ENCODE assay signal across 11 cellular contexts in genomic region chr16:11152677-11153321, GRCh38.
DNase-seq lines count a peak whose midpoint lies in the region; ATAC-seq and TF ChIP-seq lines count a peak whose summit lies in the region.
"Had no signal": no experiment of that assay in that cellular context is flagged by ENCODE, and none has a peak within 500 bp of the region (broad histone marks: within the 10 kb centered on the region; RNA-seq: fewer than 3 reads in every experiment).

No MANE protein-coding gene starts in this region.

- peak; percentile 88 for DNase-seq in CD1c-positive myeloid dendritic cell (ENCODE audit: extremely low spot score)
- peak; percentile 24 for DNase-seq in DMS153 treated with DMSO at 0.1 percent for 48 hours (lab: John Stamatoyannopoulos, UW; ENCODE audit: unreplicated experiment)
- peak; percentile 18 to 50 for DNase-seq in NOMO-1 (lab: John Stamatoyannopoulos, UW; ENCODE audit: unreplicated experiment in 2 of 2)
- DNase-seq in cerebellar cortex (ENCODE audit: low spot score) = peak; percentile 83
- no peak for DNase-seq in NCI-H510A (lab: John Stamatoyannopoulos, UW)
- no peak for DNase-seq in GM10266 (ENCODE audit: extremely low spot score)
- no peak for DNase-seq in psoas muscle
- DNase-seq: DMS79, SIG-M5 had no signal

- 78 to 83% (median 79%) methylated on average over 17 of the region's 17 CpGs for WGBS in psoas muscle, 3 donors

- no peaks in the 10 kb centered on the region for H3K27me3 ChIP-seq in psoas muscle (ENCODE audit: insufficient read depth in 3 of 3, low read length in 2 of 3)

- H3K9me3 ChIP-seq in psoas muscle = no peaks in the 10 kb centered on the region

- no peaks in the 10 kb centered on the region for H3K36me3 ChIP-seq in psoas muscle (ENCODE audit: insufficient read depth in 1 of 2, low read depth in 1 of 2)

- no peak overlapping the region for H3K27ac ChIP-seq in psoas muscle

- no peak for ATAC-seq in HG03457 (IDR thresholded peaks at IDR 0.05; ENCODE audit: unreplicated experiment)
- no peak for ATAC-seq in psoas muscle
- ATAC-seq: GM23338 had no signal

- H3K4me1 ChIP-seq in psoas muscle = no peaks in the 10 kb centered on the region

- no peak overlapping the region for H3K4me3 ChIP-seq in psoas muscle
- H3K4me3 ChIP-seq: GM23338 had no signal

- intact Hi-C loops in psoas muscle (cut with DNase I) = no loop called here

- TF ChIP-seq CTCF in GM10266 (IDR thresholded peaks at IDR 0.05; ENCODE audit: control insufficient read depth, insufficient read depth, low read depth, missing control alignments) (no peak), psoas muscle (IDR thresholded peaks at IDR 0.05) (no peak)

Comparison
In these comparisons a context has a peak if more than half of its experiments do, and no peak if none do; other contexts are left out.
1. DNase-seq: peak in CD1c-positive myeloid dendritic cell (single experiment), DMS153 treated with DMSO at 0.1 percent for 48 hours (single experiment), NOMO-1 (2 of 2) and cerebellar cortex (single experiment); none in NCI-H510A (single experiment), GM10266 (single experiment) and psoas muscle (0 of 2).